Comparison of ENCODE assay signal across 8 cellular contexts in the genomic region with DNA sequence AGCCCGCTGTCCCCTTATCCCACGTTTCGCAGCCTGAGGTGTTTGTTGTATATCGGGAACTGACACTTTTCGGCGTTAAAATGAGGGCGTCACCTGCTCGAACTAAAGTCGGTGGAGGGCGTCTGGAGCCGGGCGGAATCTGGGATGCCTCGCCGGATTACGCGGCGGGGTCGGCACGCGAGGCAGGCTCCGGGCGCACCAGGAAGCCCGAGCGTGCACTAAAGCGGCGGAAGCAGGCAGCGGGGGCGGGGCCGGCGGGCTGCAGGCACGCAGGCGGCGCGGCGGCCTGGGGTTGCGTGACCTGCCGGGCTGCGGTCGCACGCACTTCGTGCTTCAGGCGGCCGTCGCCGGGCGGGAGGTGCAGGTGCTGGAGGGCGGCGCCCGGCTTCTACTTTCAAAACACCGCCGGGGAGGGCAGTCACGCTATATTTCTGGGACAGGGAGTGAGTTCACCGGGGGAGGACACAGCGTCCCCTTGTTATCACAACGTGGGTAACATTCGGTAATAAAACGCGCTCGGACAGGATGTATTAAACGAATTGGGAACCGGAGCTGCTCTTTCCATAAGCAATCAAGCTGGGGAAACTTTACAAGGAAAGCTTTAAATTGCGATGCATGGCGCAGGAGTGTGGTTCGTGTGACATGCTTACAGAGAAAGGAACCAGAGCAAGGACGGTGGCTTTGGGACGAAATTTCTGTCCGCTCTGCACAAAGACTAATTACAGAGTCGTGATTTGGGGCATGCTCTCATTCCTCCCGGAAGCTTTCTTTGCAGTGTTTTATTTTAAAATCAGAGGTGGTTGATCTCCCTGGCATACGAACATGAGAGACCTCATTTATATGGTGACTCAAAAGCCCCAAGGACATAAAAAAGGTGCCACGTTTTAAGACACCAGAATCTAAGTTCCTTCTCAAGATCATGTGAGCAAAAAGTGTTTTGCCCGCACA. TPM values are rescaled to one million over a fixed set of nuclear protein-coding genes. Genes with fewer than 3 reads are reported as not detected.
DNase-seq lines count a peak whose midpoint lies in the region; ATAC-seq, FAIRE-seq and TF ChIP-seq lines count a peak whose summit lies in the region.

No MANE protein-coding gene starts in this region.

- no peaks in the 10 kb centered on the region for H3K27me3 ChIP-seq in astrocyte (ENCODE audit: insufficient read depth, low read length)

- peak overlapping the region; percentile 98 for H3K27ac ChIP-seq in astrocyte (ENCODE audit: low read depth, low read length)

- peak overlapping the region; percentile 98 for H3K27ac Mint-ChIP-seq in HFFc6
- peak overlapping the region; percentile 99 for H3K27ac Mint-ChIP-seq in astrocyte (ENCODE audit: unreplicated experiment)

- H3K36me3 Mint-ChIP-seq in HFFc6 (ENCODE audit: low read depth) (peaks cover 9% of the 10 kb centered on the region; the same call in 1 of the 2 replicates), astrocyte (ENCODE audit: low read depth, unreplicated experiment) (no peaks in the 10 kb centered on the region)

- peak overlapping the region; percentile 89 for H3K4me2 ChIP-seq in astrocyte (ENCODE audit: low read length)

- FAIRE-seq in astrocyte (lab: Jason Lieb, UNC) = no peak

- H4K20me1 ChIP-seq in astrocyte (ENCODE audit: insufficient read depth, low read length) = no peaks in the 10 kb centered on the region

- peak; percentile 84 for DNase-seq in HFFc6
- DNase-seq in NCI-H1048 (lab: John Stamatoyannopoulos, UW) = peak; percentile 74
- DNase-seq in T-helper 22 cell (ENCODE audit: low read depth) = peak; percentile 75
- DNase-seq in astrocyte (ENCODE audit: low read depth) = peak; percentile 77
- peak; percentile 25 to 53 for DNase-seq in hippocampal formation (lab: John Stamatoyannopoulos, UW)
- DNase-seq in sciatic nerve (ENCODE audit: low spot score) = peak; percentile 86
- DNase-seq in NK-92 treated with Interleukin-12 subunit alpha and Interleukin-12 subunit beta, amount 100 ng/mL, for 24 hours (lab: John Stamatoyannopoulos, UW) = no peak

- H3K4me3 ChIP-seq in GM12875 (ENCODE audit: low read depth, low read length) (peak overlapping the region; percentile 72), astrocyte (ENCODE audit: insufficient read depth, low read depth, low read length) (peak overlapping the region; percentile 53)

- peak overlapping the region; percentile 87 for H3K4me3 Mint-ChIP-seq in HFFc6
- peak overlapping the region; percentile 80 for H3K4me3 Mint-ChIP-seq in astrocyte (ENCODE audit: unreplicated experiment)

- H3K9me3 Mint-ChIP-seq in HFFc6 (no peaks in the 10 kb centered on the region), astrocyte (ENCODE audit: unreplicated experiment) (no peaks in the 10 kb centered on the region)

- H3K36me3 ChIP-seq in astrocyte (ENCODE audit: insufficient read depth, low read length) = no peaks in the 10 kb centered on the region

- no peaks in the 10 kb centered on the region for H3K9me3 ChIP-seq in astrocyte (ENCODE audit: insufficient read depth, low read depth, low read length)

- H3K79me2 ChIP-seq in astrocyte (ENCODE audit: insufficient read depth, low read length) = no peaks in the 10 kb centered on the region

- H3K4me1 Mint-ChIP-seq in HFFc6 (ENCODE audit: low read depth) = peaks cover 77% of the 10 kb centered on the region
- H3K4me1 Mint-ChIP-seq in astrocyte (ENCODE audit: low read depth, unreplicated experiment) = peaks cover 55% of the 10 kb centered on the region

- TF ChIP-seq CTCF in GM12875 (IDR thresholded peaks at IDR 0.05; ENCODE audit: borderline replicate concordance, insufficient read depth, low read depth, low read length) (no peak), HFFc6 (IDR thresholded peaks at IDR 0.05) (peak; percentile 48), astrocyte (IDR thresholded peaks at IDR 0.05; ENCODE audit: insufficient read depth, low read depth, low read length) (no peak)

- H3K4me1 ChIP-seq in astrocyte (ENCODE audit: insufficient read depth, low read length) = peaks cover 64% of the 10 kb centered on the region

- intact Hi-C loops in sciatic nerve (cut with DNase I) = loop anchor here (2.0 to 5.0 kb wide), 2 partner anchors 140 to 780 kb away; no protein-coding TSS in a partner anchor

- H3K9ac ChIP-seq in astrocyte (ENCODE audit: low read length) = peak overlapping the region; percentile 90

- peak; percentile 87 for ATAC-seq in sciatic nerve

- peak overlapping the region; percentile 44 for H2AFZ ChIP-seq in astrocyte (ENCODE audit: low read depth, low read length)

- peaks cover 4% of the 10 kb centered on the region for H3K27me3 Mint-ChIP-seq in HFFc6 (ENCODE audit: insufficient read depth)
- no peaks in the 10 kb centered on the region for H3K27me3 Mint-ChIP-seq in astrocyte (ENCODE audit: low read depth, unreplicated experiment)

RNA-seq across cellular contexts. Expression of gene LEKR1, which starts 9.1 kb away (rescaled TPM):
- total RNA-seq in HFFc6 (2021; fragmentation: NEBNext Ultra II Directional; extraction: Animal tissue kit (Norgen Biotek cat#: 25700)) = 1 to 10 TPM in 1 of 6 experiments, under 1 TPM in 5; 0.40 to 1.0 (median 0.77) TPM
- 0.27 and 0.43 TPM in 2 replicates for total RNA-seq in astrocyte
- total RNA-seq in sciatic nerve = 1.9 TPM
